In genomic region chr7:80478683-80479082, GRCh38 we compare ENCODE assay signal across 16 cellular contexts. TPM values are rescaled to one million over a fixed set of nuclear protein-coding genes. Genes with fewer than 3 reads are reported as not detected.
A peak's percentile ranks its signal among the peaks of the same experiment; 100 is the strongest.
DNase-seq lines count a peak whose midpoint lies in the region; ATAC-seq, FAIRE-seq and TF ChIP-seq lines count a peak whose summit lies in the region.
"Had no signal": no experiment of that assay in that cellular context is flagged by ENCODE, and none has a peak within 500 bp of the region (broad histone marks: within the 10 kb centered on the region; RNA-seq: fewer than 3 reads in every experiment).

No MANE protein-coding gene starts in this region.

- TF ChIP-seq CTCF in A549 (IDR thresholded peaks at IDR 0.05) = no peak
- no peak for TF ChIP-seq CTCF in GM23338 (conservative IDR thresholded peaks at IDR 0.05; ENCODE audit: low read depth in 2 of 2)
- TF ChIP-seq CTCF in foreskin keratinocyte (conservative IDR thresholded peaks at IDR 0.05) = no peak

- H3K4me2 ChIP-seq in A549 = no peak overlapping the region
- no peak overlapping the region for H3K4me2 ChIP-seq in GM23338
- H3K4me2 ChIP-seq: BLaER1, hepatocyte had no signal

- no peaks in the 10 kb centered on the region for H3K9me3 ChIP-seq in A549
- H3K9me3 ChIP-seq: BLaER1 had no signal

- H3K4me1 Mint-ChIP-seq in GM23338 = peaks cover 34% of the 10 kb centered on the region
- H3K4me1 Mint-ChIP-seq: activated naive CD8-positive, alpha-beta T cell treated with anti-CD3 and anti-CD28 coated beads, Interleukin-2, amount 10 ng/mL, durations not matched to agents 7 days and 5 days; memory B cell had no signal

- POLR2A ChIA-PET in A549 (lab: Yijun Ruan, JAX) = no interaction called here

- no peaks in the 10 kb centered on the region for H3K79me2 ChIP-seq in GM23338 (replicated peaks; ENCODE audit: insufficient read depth)
- H3K79me2 ChIP-seq: hepatocyte had no signal

- H3K4me3 ChIP-seq in A549 = no peak overlapping the region
- no peak overlapping the region for H3K4me3 ChIP-seq in GM23338
- H3K4me3 ChIP-seq: BLaER1, hepatocyte had no signal

- peaks cover 41% of the 10 kb centered on the region; the same call in 2 of the 3 replicates for H3K4me1 ChIP-seq in A549
- peaks cover 20% of the 10 kb centered on the region for H3K4me1 ChIP-seq in GM23338 (ENCODE audit: insufficient read depth)
- H3K4me1 ChIP-seq in foreskin keratinocyte = peaks cover 31% of the 10 kb centered on the region
- H3K4me1 ChIP-seq: BLaER1 had no signal

- H3K27ac Mint-ChIP-seq in GM23338 = peak overlapping the region; percentile 65; the same call in 1 of the 2 replicates
- H3K27ac Mint-ChIP-seq: activated naive CD8-positive, alpha-beta T cell treated with anti-CD3 and anti-CD28 coated beads, Interleukin-2, amount 10 ng/mL, durations not matched to agents 7 days and 5 days; memory B cell; type B pancreatic cell had no signal

- H3K27ac ChIP-seq in A549 = peak overlapping the region; percentile 33 to 70; a peak in 4 of 6 replicates
- H3K27ac ChIP-seq in GM23338 (ENCODE audit: low read depth) = no peak overlapping the region
- H3K27ac ChIP-seq in foreskin keratinocyte = no peak overlapping the region
- H3K27ac ChIP-seq: BLaER1, hepatocyte had no signal

- TF ChIP-seq RAD21 in A549 (conservative IDR thresholded peaks at IDR 0.05 in 1 of 2, IDR thresholded peaks at IDR 0.05 in 1 of 2) = no peak

- no peak overlapping the region for H3K4me3 Mint-ChIP-seq in GM23338
- H3K4me3 Mint-ChIP-seq: activated naive CD8-positive, alpha-beta T cell treated with anti-CD3 and anti-CD28 coated beads, Interleukin-2, amount 10 ng/mL, durations not matched to agents 7 days and 5 days; memory B cell; type B pancreatic cell had no signal

- peaks cover 17% of the 10 kb centered on the region; the same call in 2 of the 3 replicates for H3K36me3 Mint-ChIP-seq in GM23338 (ENCODE audit: low read depth)
- H3K36me3 Mint-ChIP-seq: activated naive CD8-positive, alpha-beta T cell treated with anti-CD3 and anti-CD28 coated beads, Interleukin-2, amount 10 ng/mL, durations not matched to agents 7 days and 5 days; memory B cell; type B pancreatic cell had no signal

- peaks cover 5% of the 10 kb centered on the region; the same call in 1 of the 2 replicates for H3K9me2 ChIP-seq in GM23338 (ENCODE audit: insufficient read depth)

- 31% methylated on average over 2 of the region's 2 CpGs for WGBS in A549 (ENCODE audit: missing lambda C conversion rate)

- H3K27me3 ChIP-seq in GM23338 (ENCODE audit: insufficient read depth) (no peaks in the 10 kb centered on the region), foreskin keratinocyte (no peaks in the 10 kb centered on the region)
- H3K27me3 ChIP-seq: BLaER1, hepatocyte had no signal

- FAIRE-seq in A549 (lab: Jason Lieb, UNC) (peak; percentile 85), GM12892 (lab: Jason Lieb, UNC) (no peak)

- TF ChIP-seq EP300 in A549 (IDR thresholded peaks at IDR 0.05) = no peak

- H3K27me3 Mint-ChIP-seq in GM23338 (ENCODE audit: insufficient read depth, low read depth, poor library complexity) = peaks cover 2% of the 10 kb centered on the region
- H3K27me3 Mint-ChIP-seq: memory B cell, type B pancreatic cell had no signal

- ATAC-seq in A549 = peak in 1 of 2 experiments; percentile 44; a peak in 1 of 6 replicates
- ATAC-seq in GM23338 = no peak
- peak; percentile 72 for ATAC-seq in foreskin keratinocyte
- no peak for ATAC-seq in HG02798 (IDR thresholded peaks at IDR 0.05; ENCODE audit: poor library complexity, unreplicated experiment)
- no peak for ATAC-seq in HG02884 (IDR thresholded peaks at IDR 0.05; ENCODE audit: unreplicated experiment)

- H3K36me3 ChIP-seq in GM23338 (ENCODE audit: insufficient read depth) = no peaks in the 10 kb centered on the region
- H3K36me3 ChIP-seq: BLaER1 had no signal

- CTCF ChIA-PET in A549 (lab: Yijun Ruan, JAX) = interaction anchor here (0.9 kb wide), 1 partner anchor 150 kb away, joined by 3 read pairs; no protein-coding TSS in a partner anchor

- no peaks in the 10 kb centered on the region for H3F3A ChIP-seq in GM23338 (replicated peaks; ENCODE audit: low read depth)

- H2AFZ ChIP-seq in GM23338 = no peak overlapping the region
- H2AFZ ChIP-seq: hepatocyte had no signal

- no peaks in the 10 kb centered on the region for H4K20me1 ChIP-seq in GM23338 (replicated peaks; ENCODE audit: insufficient read depth)
- H4K20me1 ChIP-seq: BLaER1 had no signal

- peaks cover 7% of the 10 kb centered on the region; the same call in 2 of the 3 replicates for H3K9me3 Mint-ChIP-seq in GM23338
- H3K9me3 Mint-ChIP-seq: activated naive CD8-positive, alpha-beta T cell treated with anti-CD3 and anti-CD28 coated beads, Interleukin-2, amount 10 ng/mL, durations not matched to agents 7 days and 5 days; type B pancreatic cell had no signal

- DNase-seq in A549 (ENCODE audit: low read depth in 1 of 2, low spot score in 1 of 2) (peak; percentile 14 to 53), GM23338 (ENCODE audit: low spot score) (peak; percentile 41), SW480 (ENCODE audit: low spot score) (peak; percentile 36), foreskin keratinocyte (peak; percentile 45 to 74), GM12892 (ENCODE audit: insufficient read length) (no peak), NCI-H2081 (lab: John Stamatoyannopoulos, UW) (no peak)
- DNase-seq: activated naive CD8-positive, alpha-beta T cell treated with anti-CD3 and anti-CD28 coated beads, Interleukin-2, amount 10 ng/mL, durations not matched to agents 7 days and 5 days; NCI-H1048; stimulated activated CD8-positive, alpha-beta memory T cell treated with anti-CD3 and anti-CD28 coated beads, Interleukin-4, amount 100 ng/mL, for 48 hours had no signal

- TF ChIP-seq POLR2A in A549 (IDR thresholded peaks at IDR 0.05; ENCODE audit: low read length) (no peak), GM12892 (IDR thresholded peaks at IDR 0.05; ENCODE audit: low read depth, low read length) (no peak)

TF ChIP-seq in A549, 52 proteins besides CTCF, POLR2A, EP300 and RAD21:
- no peak for TF ChIP-seq ZC3H11A (IDR thresholded peaks at IDR 0.05)
- no peak for TF ChIP-seq RCOR1 (IDR thresholded peaks at IDR 0.05; ENCODE audit: low read depth, low read length)
- no peak for TF ChIP-seq HOXB13 (CRISPR knock-in tag; IDR thresholded peaks at IDR 0.05; ENCODE audit: low read depth)
- TF ChIP-seq FOSL2 (IDR thresholded peaks at IDR 0.05) = no peak
- TF ChIP-seq FOSL2 (CRISPR knock-in tag; IDR thresholded peaks at IDR 0.05) = peak; percentile 32; the same call in 1 of the 2 replicates
- TF ChIP-seq CHD2 (IDR thresholded peaks at IDR 0.05; ENCODE audit: low read length, partially characterized antibody) = no peak
- TF ChIP-seq CEBPB (IDR thresholded peaks at IDR 0.05) = no peak
- TF ChIP-seq, protein P1, sequence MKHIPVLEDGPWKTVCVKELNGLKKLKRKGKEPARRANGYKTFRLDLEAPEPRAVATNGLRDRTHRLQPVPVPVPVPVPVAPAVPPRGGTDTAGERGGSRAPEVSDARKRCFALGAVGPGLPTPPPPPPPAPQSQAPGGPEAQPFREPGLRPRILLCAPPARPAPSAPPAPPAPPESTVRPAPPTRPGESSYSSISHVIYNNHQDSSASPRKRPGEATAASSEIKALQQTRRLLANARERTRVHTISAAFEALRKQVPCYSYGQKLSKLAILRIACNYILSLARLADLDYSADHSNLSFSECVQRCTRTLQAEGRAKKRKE (CRISPR knock-in tag; IDR thresholded peaks at IDR 0.05; ENCODE audit: low read depth) = no peak
- TF ChIP-seq MAFK (IDR thresholded peaks at IDR 0.05; ENCODE audit: partially characterized antibody) = peak; percentile 73

TF ChIP-seq in GM23338, 12 proteins besides CTCF, POLR2A, EP300 and RAD21 (continues in another document):
- TF ChIP-seq, protein P2, sequence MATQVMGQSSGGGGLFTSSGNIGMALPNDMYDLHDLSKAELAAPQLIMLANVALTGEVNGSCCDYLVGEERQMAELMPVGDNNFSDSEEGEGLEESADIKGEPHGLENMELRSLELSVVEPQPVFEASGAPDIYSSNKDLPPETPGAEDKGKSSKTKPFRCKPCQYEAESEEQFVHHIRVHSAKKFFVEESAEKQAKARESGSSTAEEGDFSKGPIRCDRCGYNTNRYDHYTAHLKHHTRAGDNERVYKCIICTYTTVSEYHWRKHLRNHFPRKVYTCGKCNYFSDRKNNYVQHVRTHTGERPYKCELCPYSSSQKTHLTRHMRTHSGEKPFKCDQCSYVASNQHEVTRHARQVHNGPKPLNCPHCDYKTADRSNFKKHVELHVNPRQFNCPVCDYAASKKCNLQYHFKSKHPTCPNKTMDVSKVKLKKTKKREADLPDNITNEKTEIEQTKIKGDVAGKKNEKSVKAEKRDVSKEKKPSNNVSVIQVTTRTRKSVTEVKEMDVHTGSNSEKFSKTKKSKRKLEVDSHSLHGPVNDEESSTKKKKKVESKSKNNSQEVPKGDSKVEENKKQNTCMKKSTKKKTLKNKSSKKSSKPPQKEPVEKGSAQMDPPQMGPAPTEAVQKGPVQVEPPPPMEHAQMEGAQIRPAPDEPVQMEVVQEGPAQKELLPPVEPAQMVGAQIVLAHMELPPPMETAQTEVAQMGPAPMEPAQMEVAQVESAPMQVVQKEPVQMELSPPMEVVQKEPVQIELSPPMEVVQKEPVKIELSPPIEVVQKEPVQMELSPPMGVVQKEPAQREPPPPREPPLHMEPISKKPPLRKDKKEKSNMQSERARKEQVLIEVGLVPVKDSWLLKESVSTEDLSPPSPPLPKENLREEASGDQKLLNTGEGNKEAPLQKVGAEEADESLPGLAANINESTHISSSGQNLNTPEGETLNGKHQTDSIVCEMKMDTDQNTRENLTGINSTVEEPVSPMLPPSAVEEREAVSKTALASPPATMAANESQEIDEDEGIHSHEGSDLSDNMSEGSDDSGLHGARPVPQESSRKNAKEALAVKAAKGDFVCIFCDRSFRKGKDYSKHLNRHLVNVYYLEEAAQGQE (IDR thresholded peaks at IDR 0.05; ENCODE audit: unreplicated experiment) = no peak
- no peak for TF ChIP-seq ZNF114 (CRISPR knock-in tag; IDR thresholded peaks at IDR 0.05)
- no peak for TF ChIP-seq STAT1 (IDR thresholded peaks at IDR 0.05; ENCODE audit: unreplicated experiment)
- TF ChIP-seq NANOG (IDR thresholded peaks at IDR 0.05; ENCODE audit: borderline replicate concordance) = no peak

RNA-seq across cellular contexts. Expression of gene GNAT3, which starts 33.2 kb away (rescaled TPM):
- polyA plus RNA-seq in A549 (2011; rRNA removed) (not detected in 2 replicates), A549 (2017; fragmentation: RNase III; extraction: RNeasy Plus Mini Kit Qiagen cat#74134 plus additional on column Dnase treatment) (not detected in 3 replicates), GM23338 (2016; fragmentation: Nextera tagmentation; extraction: Ambion mirVana) (not detected in 2 replicates), foreskin keratinocyte (not detected in 2 replicates)
- not detected in 2 replicates for polyA plus RNA-seq in A549 (2012; cell fraction: cytosol; rRNA removed)
- not detected in 2 replicates for polyA plus RNA-seq in A549 (2012; cell fraction: nucleus; rRNA removed)
- not detected in 2 replicates for polyA minus RNA-seq in A549 (2011; rRNA and poly(A)+ RNA removed)
- total RNA-seq in GM23338 (2014; rRNA removed; shearing (Covaris generic)) = not detected in 2 replicates
- total RNA-seq in foreskin keratinocyte = not detected in 2 replicates
- polyA plus RNA-seq in GM12892 (2012; ENCODE audit: missing spikeins) = not detected
- total RNA-seq: activated naive CD8-positive, alpha-beta T cell treated with anti-CD3 and anti-CD28 coated beads, Interleukin-2, amount 10 ng/mL, durations not matched to agents 7 days and 5 days; hepatocyte; omental fat pad had no signal
- polyA plus RNA-seq: hepatocyte had no signal

Comparison
In these comparisons a context has a peak if more than half of its experiments do, and no peak if none do; other contexts are left out.
1. DNase-seq: peak in A549 (2 of 2), GM23338 (single experiment), SW480 (single experiment) and foreskin keratinocyte (2 of 2); none in GM12892 (single experiment) and NCI-H2081 (0 of 2).
2. H3K27ac ChIP-seq: peak in A549 (2 of 2); none in GM23338 (single experiment) and foreskin keratinocyte (single experiment).